Comparison of ENCODE assay signal across 1 cellular context in the genomic region with DNA sequence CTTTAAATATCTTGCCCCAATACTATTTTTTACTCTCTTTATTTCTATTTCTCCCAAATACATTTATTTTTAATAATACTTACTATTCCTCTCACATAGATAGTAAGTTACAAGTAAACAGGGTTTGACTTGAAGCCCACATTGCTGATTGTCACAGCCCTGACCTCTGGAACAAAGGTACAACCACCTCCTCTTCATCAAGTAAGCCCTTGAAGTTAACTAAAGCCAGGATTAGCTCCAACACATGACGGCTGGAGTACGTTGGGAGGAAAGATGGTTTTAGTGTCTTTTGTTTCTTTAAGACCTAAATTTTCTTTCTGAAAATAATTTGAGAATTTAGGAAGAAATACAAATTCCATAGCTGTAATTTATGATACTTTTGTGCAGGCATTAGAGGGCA.
TF ChIP-seq lines count a peak whose summit lies in the region.

No MANE protein-coding gene starts in this region.

TF ChIP-seq in HepG2, 621 proteins besides CTCF, POLR2A, EP300 and RAD21:
- 0 out of 2 replicates have a peak, but pooled peaks have one; percentile 40 for TF ChIP-seq PITX1 (CRISPR knock-in tag; IDR thresholded peaks at IDR 0.05)
- TF ChIP-seq SOX13 (IDR thresholded peaks at IDR 0.05): 0 out of 2 replicates have a peak, but pooled peaks have one; percentile 8
- peak in 1 of 2 experiments; percentile 57; a peak in 1 of 4 replicates for TF ChIP-seq SOX13 (CRISPR knock-in tag; conservative IDR thresholded peaks at IDR 0.05 in 1 of 2, IDR thresholded peaks at IDR 0.05 in 1 of 2)
- TF ChIP-seq, protein P1, sequence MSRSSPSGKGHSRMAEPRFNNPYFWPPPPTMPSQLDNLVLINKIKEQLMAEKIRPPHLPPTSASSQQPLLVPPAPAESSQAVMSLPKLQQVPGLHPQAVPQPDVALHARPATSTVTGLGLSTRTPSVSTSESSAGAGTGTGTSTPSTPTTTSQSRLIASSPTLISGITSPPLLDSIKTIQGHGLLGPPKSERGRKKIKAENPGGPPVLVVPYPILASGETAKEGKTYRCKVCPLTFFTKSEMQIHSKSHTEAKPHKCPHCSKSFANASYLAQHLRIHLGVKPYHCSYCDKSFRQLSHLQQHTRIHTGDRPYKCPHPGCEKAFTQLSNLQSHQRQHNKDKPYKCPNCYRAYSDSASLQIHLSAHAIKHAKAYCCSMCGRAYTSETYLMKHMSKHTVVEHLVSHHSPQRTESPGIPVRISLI (CRISPR knock-in tag; IDR thresholded peaks at IDR 0.05; ENCODE audit: borderline replicate concordance): no peak
- TF ChIP-seq ZNF569 (CRISPR knock-in tag; IDR thresholded peaks at IDR 0.05; ENCODE audit: borderline replicate concordance): no peak
- peak; percentile 44; the same call in 1 of the 2 replicates for TF ChIP-seq HNF4A (CRISPR knock-in tag; IDR thresholded peaks at IDR 0.05)
- peak; percentile 42; the same call in 1 of the 2 replicates for TF ChIP-seq FOXA3 (CRISPR knock-in tag; IDR thresholded peaks at IDR 0.05)
- TF ChIP-seq MTA1 (CRISPR knock-in tag; IDR thresholded peaks at IDR 0.05; ENCODE audit: borderline replicate concordance): no peak
- no peak for TF ChIP-seq BRF2 (CRISPR knock-in tag; IDR thresholded peaks at IDR 0.05)
- TF ChIP-seq SOX6 (IDR thresholded peaks at IDR 0.05): no peak
- TF ChIP-seq SOX6 (CRISPR knock-in tag; IDR thresholded peaks at IDR 0.05): 0 out of 2 replicates have a peak, but pooled peaks have one; percentile 10
- 0 out of 4 replicates have a peak, but pooled peaks of 1 of the 2 experiments have one; percentile 26 for TF ChIP-seq NR2F1 (CRISPR knock-in tag; IDR thresholded peaks at IDR 0.05)
- peak; percentile 18; the same call in 1 of the 2 replicates for TF ChIP-seq NR2F6 (IDR thresholded peaks at IDR 0.05)
- TF ChIP-seq NR2F6 (CRISPR knock-in tag; IDR thresholded peaks at IDR 0.05): peak; percentile 58
- TF ChIP-seq DZIP1 (CRISPR knock-in tag; IDR thresholded peaks at IDR 0.05): no peak
- TF ChIP-seq, protein P2, sequence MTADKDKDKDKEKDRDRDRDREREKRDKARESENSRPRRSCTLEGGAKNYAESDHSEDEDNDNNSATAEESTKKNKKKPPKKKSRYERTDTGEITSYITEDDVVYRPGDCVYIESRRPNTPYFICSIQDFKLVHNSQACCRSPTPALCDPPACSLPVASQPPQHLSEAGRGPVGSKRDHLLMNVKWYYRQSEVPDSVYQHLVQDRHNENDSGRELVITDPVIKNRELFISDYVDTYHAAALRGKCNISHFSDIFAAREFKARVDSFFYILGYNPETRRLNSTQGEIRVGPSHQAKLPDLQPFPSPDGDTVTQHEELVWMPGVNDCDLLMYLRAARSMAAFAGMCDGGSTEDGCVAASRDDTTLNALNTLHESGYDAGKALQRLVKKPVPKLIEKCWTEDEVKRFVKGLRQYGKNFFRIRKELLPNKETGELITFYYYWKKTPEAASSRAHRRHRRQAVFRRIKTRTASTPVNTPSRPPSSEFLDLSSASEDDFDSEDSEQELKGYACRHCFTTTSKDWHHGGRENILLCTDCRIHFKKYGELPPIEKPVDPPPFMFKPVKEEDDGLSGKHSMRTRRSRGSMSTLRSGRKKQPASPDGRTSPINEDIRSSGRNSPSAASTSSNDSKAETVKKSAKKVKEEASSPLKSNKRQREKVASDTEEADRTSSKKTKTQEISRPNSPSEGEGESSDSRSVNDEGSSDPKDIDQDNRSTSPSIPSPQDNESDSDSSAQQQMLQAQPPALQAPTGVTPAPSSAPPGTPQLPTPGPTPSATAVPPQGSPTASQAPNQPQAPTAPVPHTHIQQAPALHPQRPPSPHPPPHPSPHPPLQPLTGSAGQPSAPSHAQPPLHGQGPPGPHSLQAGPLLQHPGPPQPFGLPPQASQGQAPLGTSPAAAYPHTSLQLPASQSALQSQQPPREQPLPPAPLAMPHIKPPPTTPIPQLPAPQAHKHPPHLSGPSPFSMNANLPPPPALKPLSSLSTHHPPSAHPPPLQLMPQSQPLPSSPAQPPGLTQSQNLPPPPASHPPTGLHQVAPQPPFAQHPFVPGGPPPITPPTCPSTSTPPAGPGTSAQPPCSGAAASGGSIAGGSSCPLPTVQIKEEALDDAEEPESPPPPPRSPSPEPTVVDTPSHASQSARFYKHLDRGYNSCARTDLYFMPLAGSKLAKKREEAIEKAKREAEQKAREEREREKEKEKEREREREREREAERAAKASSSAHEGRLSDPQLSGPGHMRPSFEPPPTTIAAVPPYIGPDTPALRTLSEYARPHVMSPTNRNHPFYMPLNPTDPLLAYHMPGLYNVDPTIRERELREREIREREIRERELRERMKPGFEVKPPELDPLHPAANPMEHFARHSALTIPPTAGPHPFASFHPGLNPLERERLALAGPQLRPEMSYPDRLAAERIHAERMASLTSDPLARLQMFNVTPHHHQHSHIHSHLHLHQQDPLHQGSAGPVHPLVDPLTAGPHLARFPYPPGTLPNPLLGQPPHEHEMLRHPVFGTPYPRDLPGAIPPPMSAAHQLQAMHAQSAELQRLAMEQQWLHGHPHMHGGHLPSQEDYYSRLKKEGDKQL (CRISPR knock-in tag; IDR thresholded peaks at IDR 0.05; ENCODE audit: low read depth): no peak
- TF ChIP-seq HIC2 (CRISPR knock-in tag; IDR thresholded peaks at IDR 0.05; ENCODE audit: low read depth): no peak
- TF ChIP-seq RARA (CRISPR knock-in tag; IDR thresholded peaks at IDR 0.05): peak; percentile 42; the same call in 1 of the 2 replicates
- no peak for TF ChIP-seq PRMT3 (CRISPR knock-in tag; IDR thresholded peaks at IDR 0.05; ENCODE audit: borderline replicate concordance, low read depth)
- peak; percentile 57 for TF ChIP-seq PAXIP1 (CRISPR knock-in tag; conservative IDR thresholded peaks at IDR 0.05)
- 0 out of 2 replicates have a peak, but pooled peaks have one; percentile 15 for TF ChIP-seq GATAD2A (CRISPR knock-in tag; IDR thresholded peaks at IDR 0.05)
